8 cellular contexts compared by ENCODE assay signal in the genomic region with DNA sequence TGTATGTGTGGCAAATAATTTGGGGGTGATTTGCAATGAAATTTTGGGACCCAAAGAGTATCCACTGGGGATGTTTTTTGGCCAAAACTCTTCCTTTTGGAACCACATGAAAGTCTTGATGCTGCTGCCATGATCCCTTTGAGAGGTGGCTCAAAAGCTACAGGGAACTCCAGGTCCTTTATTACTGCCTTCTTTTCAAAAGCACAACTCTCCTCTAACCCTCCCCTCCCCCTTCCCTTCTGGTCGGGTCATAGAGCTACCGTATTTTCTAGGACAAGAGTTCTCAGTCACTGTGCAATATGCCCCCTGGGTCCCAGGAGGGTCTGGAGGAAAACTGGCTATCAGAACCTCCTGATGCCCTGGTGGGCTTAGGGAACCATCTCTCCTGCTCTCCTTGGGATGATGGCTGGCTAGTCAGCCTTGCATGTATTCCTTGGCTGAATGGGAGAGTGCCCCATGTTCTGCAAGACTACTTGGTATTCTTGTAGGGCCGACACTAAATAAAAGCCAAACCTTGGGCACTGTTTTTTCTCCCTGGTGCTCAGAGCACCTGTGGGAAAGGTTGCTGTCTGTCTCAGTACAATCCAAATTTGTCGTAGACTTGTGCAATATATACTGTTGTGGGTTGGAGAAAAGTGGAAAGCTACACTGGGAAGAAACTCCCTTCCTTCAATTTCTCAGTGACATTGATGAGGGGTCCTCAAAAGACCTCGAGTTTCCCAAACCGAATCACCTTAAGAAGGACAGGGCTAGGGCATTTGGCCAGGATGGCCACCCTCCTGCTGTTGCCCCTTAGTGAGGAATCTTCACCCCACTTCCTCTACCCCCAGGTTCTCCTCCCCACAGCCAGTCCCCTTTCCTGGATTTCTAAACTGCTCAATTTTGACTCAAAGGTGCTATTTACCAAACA. TPM values are rescaled to one million over a fixed set of nuclear protein-coding genes. Genes with fewer than 3 reads are reported as not detected.
DNase-seq lines count a peak whose midpoint lies in the region; ATAC-seq and TF ChIP-seq lines count a peak whose summit lies in the region.

No MANE protein-coding gene starts in this region.

- H3K4me3 ChIP-seq in astrocyte of the cerebellum (ENCODE audit: low read depth, low read length) (peak overlapping the region; percentile 84), mesodermal cell (ENCODE audit: extremely low read depth, insufficient read depth, low read length, poor library complexity, severe bottlenecking) (peak overlapping the region; percentile 93), upper lobe of left lung (peak overlapping the region in 3 of 4 donors; percentile 61 to 91 (median 72))

- H3K36me3 ChIP-seq in mesodermal cell (ENCODE audit: control insufficient read depth, insufficient read depth, low read length) (peaks cover 44% of the 10 kb centered on the region), upper lobe of left lung (peaks cover 13 to 40% (median 19%) of the 10 kb centered on the region in 4 donors)

- TF ChIP-seq POLR2A in upper lobe of left lung (IDR thresholded peaks at IDR 0.05) = peak in 1 of 4 donors; percentile 30

- no peaks in the 10 kb centered on the region for H3K27me3 ChIP-seq in upper lobe of left lung

- peak; percentile 30 for DNase-seq in Right ventricle myocardium superior
- DNase-seq in left ventricle myocardium superior = no peak
- DNase-seq in astrocyte of the cerebellum (ENCODE audit: low read depth) = no peak
- DNase-seq in upper lobe of left lung = no peak
- DNase-seq in NK-92 (lab: John Stamatoyannopoulos, UW; ENCODE audit: unreplicated experiment) = no peak

- WGBS in mesodermal cell (ENCODE audit: insufficient coverage in 2 of 2), 2 experiments = 52 to 58% methylated on average over 5 of the region's 6 CpGs
- 36 to 53% methylated on average over 6 of the region's 6 CpGs for WGBS in upper lobe of left lung, 2 donors

- H3K9me3 ChIP-seq in mesodermal cell (ENCODE audit: control insufficient read depth, low read length) = no peaks in the 10 kb centered on the region
- no peaks in the 10 kb centered on the region for H3K9me3 ChIP-seq in upper lobe of left lung

- in situ Hi-C loops in astrocyte of the cerebellum (cut with HindIII; ENCODE audit: low sequenced_read_pairs) = no loop called here

- TF ChIP-seq CTCF in astrocyte of the cerebellum (IDR thresholded peaks at IDR 0.05; ENCODE audit: low read depth, low read length, missing control alignments) = no peak
- TF ChIP-seq CTCF in upper lobe of left lung (IDR thresholded peaks at IDR 0.05) = no peak

- TF ChIP-seq EP300 in upper lobe of left lung (IDR thresholded peaks at IDR 0.05) = no peak

- no peak for ATAC-seq in Right ventricle myocardium superior (ENCODE audit: poor library complexity)
- no peak for ATAC-seq in left ventricle myocardium superior
- no peak for ATAC-seq in upper lobe of left lung (ENCODE audit: low FRiP score in 2 of 2)
- ATAC-seq in HG03469 (IDR thresholded peaks at IDR 0.05; ENCODE audit: unreplicated experiment) = no peak
- ATAC-seq in GM21367 (IDR thresholded peaks at IDR 0.05; ENCODE audit: unreplicated experiment) = no peak

- no peak overlapping the region for H3K27ac ChIP-seq in mesodermal cell (ENCODE audit: low read depth, low read length, severe bottlenecking)
- peak overlapping the region in 3 of 4 donors; percentile 99 to 100 (median 99) for H3K27ac ChIP-seq in upper lobe of left lung

- H3K4me1 ChIP-seq in mesodermal cell (ENCODE audit: control insufficient read depth, insufficient read depth, low read length, poor library complexity, severe bottlenecking) (peaks cover 24% of the 10 kb centered on the region), upper lobe of left lung (peaks cover 37 to 53% (median 44%) of the 10 kb centered on the region in 4 donors)

- intact Hi-C loops in Right ventricle myocardium superior (cut with DNase I) = no loop called here
- intact Hi-C loops in left ventricle myocardium superior (cut with micrococcal nuclease) = no loop called here

RNA-seq across cellular contexts. Expression of a gene that starts 3.1 kb away (rescaled TPM):
- total RNA-seq in Right ventricle myocardium superior (40.5 TPM), left ventricle myocardium superior (41.3 TPM), upper lobe of left lung (100 to 1,000 TPM in 3 of 6 donors, 10 to 100 TPM in 3; 59.1 to 178 (median 104) TPM)
- 55.1 TPM for polyA plus RNA-seq in mesodermal cell (2013, experiment 1 of 2)
- 43.4 TPM for polyA plus RNA-seq in mesodermal cell (2013, experiment 2 of 2)

RNA-seq across cellular contexts. Expression of a gene that starts 42.5 kb away (rescaled TPM):
- total RNA-seq in Right ventricle myocardium superior (5.9 TPM), left ventricle myocardium superior (9.6 TPM), upper lobe of left lung (10 to 100 TPM; 12.5 to 46.7 (median 25.4) TPM)
- polyA plus RNA-seq in mesodermal cell (2013, experiment 1 of 2) = 16.6 TPM
- polyA plus RNA-seq in mesodermal cell (2013, experiment 2 of 2) = 18.2 TPM
